In the genomic region with DNA sequence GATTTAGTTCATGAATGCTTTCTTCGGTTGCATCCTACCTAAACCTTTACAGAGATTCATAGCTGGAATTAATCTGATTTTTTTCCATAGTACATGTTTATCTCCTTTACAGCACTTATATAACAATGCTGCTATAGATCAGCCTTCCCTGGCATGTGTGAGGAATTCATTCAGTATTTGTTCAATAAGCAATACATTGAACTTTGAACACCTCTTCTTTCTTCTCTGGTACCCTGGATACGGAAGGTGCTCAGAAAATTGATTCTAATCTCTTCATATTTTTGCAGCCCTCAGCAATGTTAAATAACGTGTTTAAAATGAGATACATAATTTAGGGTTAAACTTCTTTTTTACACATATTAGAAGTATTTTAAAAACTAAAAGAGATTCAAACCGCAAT, we compare ENCODE assay signal across 1 cellular context.
TF ChIP-seq lines count a peak whose summit lies in the region.

No MANE protein-coding gene starts in this region.

TF ChIP-seq in HepG2, 621 proteins besides CTCF, POLR2A, EP300 and RAD21 (continued from another document):
- TF ChIP-seq, protein P1, sequence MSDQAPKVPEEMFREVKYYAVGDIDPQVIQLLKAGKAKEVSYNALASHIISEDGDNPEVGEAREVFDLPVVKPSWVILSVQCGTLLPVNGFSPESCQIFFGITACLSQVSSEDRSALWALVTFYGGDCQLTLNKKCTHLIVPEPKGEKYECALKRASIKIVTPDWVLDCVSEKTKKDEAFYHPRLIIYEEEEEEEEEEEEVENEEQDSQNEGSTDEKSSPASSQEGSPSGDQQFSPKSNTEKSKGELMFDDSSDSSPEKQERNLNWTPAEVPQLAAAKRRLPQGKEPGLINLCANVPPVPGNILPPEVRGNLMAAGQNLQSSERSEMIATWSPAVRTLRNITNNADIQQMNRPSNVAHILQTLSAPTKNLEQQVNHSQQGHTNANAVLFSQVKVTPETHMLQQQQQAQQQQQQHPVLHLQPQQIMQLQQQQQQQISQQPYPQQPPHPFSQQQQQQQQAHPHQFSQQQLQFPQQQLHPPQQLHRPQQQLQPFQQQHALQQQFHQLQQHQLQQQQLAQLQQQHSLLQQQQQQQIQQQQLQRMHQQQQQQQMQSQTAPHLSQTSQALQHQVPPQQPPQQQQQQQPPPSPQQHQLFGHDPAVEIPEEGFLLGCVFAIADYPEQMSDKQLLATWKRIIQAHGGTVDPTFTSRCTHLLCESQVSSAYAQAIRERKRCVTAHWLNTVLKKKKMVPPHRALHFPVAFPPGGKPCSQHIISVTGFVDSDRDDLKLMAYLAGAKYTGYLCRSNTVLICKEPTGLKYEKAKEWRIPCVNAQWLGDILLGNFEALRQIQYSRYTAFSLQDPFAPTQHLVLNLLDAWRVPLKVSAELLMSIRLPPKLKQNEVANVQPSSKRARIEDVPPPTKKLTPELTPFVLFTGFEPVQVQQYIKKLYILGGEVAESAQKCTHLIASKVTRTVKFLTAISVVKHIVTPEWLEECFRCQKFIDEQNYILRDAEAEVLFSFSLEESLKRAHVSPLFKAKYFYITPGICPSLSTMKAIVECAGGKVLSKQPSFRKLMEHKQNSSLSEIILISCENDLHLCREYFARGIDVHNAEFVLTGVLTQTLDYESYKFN (CRISPR knock-in tag; conservative IDR thresholded peaks at IDR 0.05), result peak; percentile 72
- TF ChIP-seq HMG20A (CRISPR knock-in tag; IDR thresholded peaks at IDR 0.05; ENCODE audit: borderline replicate concordance) (peak; percentile 46; the same call in 1 of the 2 replicates), GABPB1 (CRISPR knock-in tag; IDR thresholded peaks at IDR 0.05) (no peak), CCAR2 (optimal IDR thresholded peaks at IDR 0.05; ENCODE audit: low read depth, low read length) (no peak), HNF4A (CRISPR knock-in tag; IDR thresholded peaks at IDR 0.05) (peak; percentile 84), RFX5 (IDR thresholded peaks at IDR 0.05; ENCODE audit: low read depth, low read length) (no peak; the same call in 1 of the 2 replicates), CEBPB (IDR thresholded peaks at IDR 0.05; ENCODE audit: borderline replicate concordance, low read depth, low read length) (no peak), TEAD3 (CRISPR knock-in tag; optimal IDR thresholded peaks at IDR 0.05; ENCODE audit: borderline replicate concordance) (peak; percentile 64), NONO (IDR thresholded peaks at IDR 0.05) (no peak), NONO (CRISPR knock-in tag; conservative IDR thresholded peaks at IDR 0.05) (no peak), CREB1 (IDR thresholded peaks at IDR 0.05) (no peak), CREB1 (CRISPR knock-in tag; IDR thresholded peaks at IDR 0.05) (peak; percentile 21; the same call in 1 of the 2 replicates), ZNF337 (CRISPR knock-in tag; IDR thresholded peaks at IDR 0.05; ENCODE audit: borderline replicate concordance, low read depth) (no peak), KLF12 (CRISPR knock-in tag; IDR thresholded peaks at IDR 0.05; ENCODE audit: borderline replicate concordance) (no peak), PLRG1 (conservative IDR thresholded peaks at IDR 0.05) (no peak), MAFK (conservative IDR thresholded peaks at IDR 0.05 in 1 of 2, IDR thresholded peaks at IDR 0.05 in 1 of 2; ENCODE audit: low read length in 2 of 2) (peak; percentile 57 to 59; a peak in 3 of 4 replicates), GATAD2A (CRISPR knock-in tag; IDR thresholded peaks at IDR 0.05) (peak; percentile 82), SOX5 (CRISPR knock-in tag; IDR thresholded peaks at IDR 0.05; ENCODE audit: borderline replicate concordance) (peak; percentile 55; the same call in 1 of the 2 replicates), MTF1 (CRISPR knock-in tag; IDR thresholded peaks at IDR 0.05) (no peak), ONECUT2 (CRISPR knock-in tag; IDR thresholded peaks at IDR 0.05) (peak; percentile 61; the same call in 1 of the 2 replicates), ZNF431 (CRISPR knock-in tag; IDR thresholded peaks at IDR 0.05; ENCODE audit: borderline replicate concordance, low read depth) (no peak), ZNF205 (CRISPR knock-in tag; IDR thresholded peaks at IDR 0.05) (no peak), ZNF282 (IDR thresholded peaks at IDR 0.05; ENCODE audit: partially characterized antibody) (no peak), TBP (CRISPR knock-in tag; IDR thresholded peaks at IDR 0.05) (no peak), ZC3H13 (CRISPR knock-in tag; IDR thresholded peaks at IDR 0.05) (no peak), FOXA1 (IDR thresholded peaks at IDR 0.05) (no peak), FOXA1 (CRISPR knock-in tag; IDR thresholded peaks at IDR 0.05) (peak; percentile 67), PHF21A (CRISPR knock-in tag; IDR thresholded peaks at IDR 0.05) (no peak), CREM (IDR thresholded peaks at IDR 0.05) (peak; percentile 25; the same call in 1 of the 2 replicates), CREM (CRISPR knock-in tag; IDR thresholded peaks at IDR 0.05) (no peak), SOX13 (IDR thresholded peaks at IDR 0.05) (no peak), SOX13 (CRISPR knock-in tag; conservative IDR thresholded peaks at IDR 0.05 in 1 of 2, IDR thresholded peaks at IDR 0.05 in 1 of 2) (peak in 1 of 2 experiments; percentile 75; a peak in 1 of 4 replicates), MAFF (IDR thresholded peaks at IDR 0.05; ENCODE audit: low read depth, low read length) (peak; percentile 59), KDM6A (CRISPR knock-in tag; IDR thresholded peaks at IDR 0.05; ENCODE audit: low read depth) (0 out of 2 replicates have a peak, but pooled peaks have one; percentile 35), SOX6 (IDR thresholded peaks at IDR 0.05) (no peak), SOX6 (CRISPR knock-in tag; IDR thresholded peaks at IDR 0.05) (peak; percentile 56; the same call in 1 of the 2 replicates), ZC3H4 (CRISPR knock-in tag; IDR thresholded peaks at IDR 0.05; ENCODE audit: borderline replicate concordance) (no peak), TRIM24 (CRISPR knock-in tag; IDR thresholded peaks at IDR 0.05) (no peak), BCL6 (CRISPR knock-in tag; IDR thresholded peaks at IDR 0.05) (peak; percentile 41; the same call in 1 of the 2 replicates), RARA (CRISPR knock-in tag; IDR thresholded peaks at IDR 0.05) (0 out of 2 replicates have a peak, but pooled peaks have one; percentile 19), ELF3 (CRISPR knock-in tag; IDR thresholded peaks at IDR 0.05) (peak; percentile 27; the same call in 1 of the 2 replicates), ISL2 (CRISPR knock-in tag; IDR thresholded peaks at IDR 0.05) (peak; percentile 58; the same call in 1 of the 2 replicates), FOXA3 (CRISPR knock-in tag; IDR thresholded peaks at IDR 0.05) (peak; percentile 57), ZNF260 (CRISPR knock-in tag; IDR thresholded peaks at IDR 0.05; ENCODE audit: borderline replicate concordance, low read depth) (no peak), NCOA2 (CRISPR knock-in tag; IDR thresholded peaks at IDR 0.05) (peak; percentile 66), ZNF772 (CRISPR knock-in tag; IDR thresholded peaks at IDR 0.05) (no peak)
- TF ChIP-seq, protein P2, sequence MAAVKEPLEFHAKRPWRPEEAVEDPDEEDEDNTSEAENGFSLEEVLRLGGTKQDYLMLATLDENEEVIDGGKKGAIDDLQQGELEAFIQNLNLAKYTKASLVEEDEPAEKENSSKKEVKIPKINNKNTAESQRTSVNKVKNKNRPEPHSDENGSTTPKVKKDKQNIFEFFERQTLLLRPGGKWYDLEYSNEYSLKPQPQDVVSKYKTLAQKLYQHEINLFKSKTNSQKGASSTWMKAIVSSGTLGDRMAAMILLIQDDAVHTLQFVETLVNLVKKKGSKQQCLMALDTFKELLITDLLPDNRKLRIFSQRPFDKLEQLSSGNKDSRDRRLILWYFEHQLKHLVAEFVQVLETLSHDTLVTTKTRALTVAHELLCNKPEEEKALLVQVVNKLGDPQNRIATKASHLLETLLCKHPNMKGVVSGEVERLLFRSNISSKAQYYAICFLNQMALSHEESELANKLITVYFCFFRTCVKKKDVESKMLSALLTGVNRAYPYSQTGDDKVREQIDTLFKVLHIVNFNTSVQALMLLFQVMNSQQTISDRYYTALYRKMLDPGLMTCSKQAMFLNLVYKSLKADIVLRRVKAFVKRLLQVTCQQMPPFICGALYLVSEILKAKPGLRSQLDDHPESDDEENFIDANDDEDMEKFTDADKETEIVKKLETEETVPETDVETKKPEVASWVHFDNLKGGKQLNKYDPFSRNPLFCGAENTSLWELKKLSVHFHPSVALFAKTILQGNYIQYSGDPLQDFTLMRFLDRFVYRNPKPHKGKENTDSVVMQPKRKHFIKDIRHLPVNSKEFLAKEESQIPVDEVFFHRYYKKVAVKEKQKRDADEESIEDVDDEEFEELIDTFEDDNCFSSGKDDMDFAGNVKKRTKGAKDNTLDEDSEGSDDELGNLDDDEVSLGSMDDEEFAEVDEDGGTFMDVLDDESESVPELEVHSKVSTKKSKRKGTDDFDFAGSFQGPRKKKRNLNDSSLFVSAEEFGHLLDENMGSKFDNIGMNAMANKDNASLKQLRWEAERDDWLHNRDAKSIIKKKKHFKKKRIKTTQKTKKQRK (IDR thresholded peaks at IDR 0.05; ENCODE audit: low read length), result no peak
- TF ChIP-seq, protein P3, sequence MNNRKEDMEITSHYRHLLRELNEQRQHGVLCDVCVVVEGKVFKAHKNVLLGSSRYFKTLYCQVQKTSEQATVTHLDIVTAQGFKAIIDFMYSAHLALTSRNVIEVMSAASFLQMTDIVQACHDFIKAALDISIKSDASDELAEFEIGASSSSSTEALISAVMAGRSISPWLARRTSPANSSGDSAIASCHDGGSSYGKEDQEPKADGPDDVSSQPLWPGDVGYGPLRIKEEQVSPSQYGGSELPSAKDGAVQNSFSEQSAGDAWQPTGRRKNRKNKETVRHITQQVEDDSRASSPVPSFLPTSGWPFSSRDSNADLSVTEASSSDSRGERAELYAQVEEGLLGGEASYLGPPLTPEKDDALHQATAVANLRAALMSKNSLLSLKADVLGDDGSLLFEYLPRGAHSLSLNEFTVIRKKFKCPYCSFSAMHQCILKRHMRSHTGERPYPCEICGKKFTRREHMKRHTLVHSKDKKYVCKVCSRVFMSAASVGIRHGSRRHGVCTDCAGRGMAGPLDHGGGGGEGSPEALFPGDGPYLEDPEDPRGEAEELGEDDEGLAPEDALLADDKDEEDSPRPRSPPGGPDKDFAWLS (CRISPR knock-in tag; IDR thresholded peaks at IDR 0.05; ENCODE audit: borderline replicate concordance), result no peak
- TF ChIP-seq, protein P4, sequence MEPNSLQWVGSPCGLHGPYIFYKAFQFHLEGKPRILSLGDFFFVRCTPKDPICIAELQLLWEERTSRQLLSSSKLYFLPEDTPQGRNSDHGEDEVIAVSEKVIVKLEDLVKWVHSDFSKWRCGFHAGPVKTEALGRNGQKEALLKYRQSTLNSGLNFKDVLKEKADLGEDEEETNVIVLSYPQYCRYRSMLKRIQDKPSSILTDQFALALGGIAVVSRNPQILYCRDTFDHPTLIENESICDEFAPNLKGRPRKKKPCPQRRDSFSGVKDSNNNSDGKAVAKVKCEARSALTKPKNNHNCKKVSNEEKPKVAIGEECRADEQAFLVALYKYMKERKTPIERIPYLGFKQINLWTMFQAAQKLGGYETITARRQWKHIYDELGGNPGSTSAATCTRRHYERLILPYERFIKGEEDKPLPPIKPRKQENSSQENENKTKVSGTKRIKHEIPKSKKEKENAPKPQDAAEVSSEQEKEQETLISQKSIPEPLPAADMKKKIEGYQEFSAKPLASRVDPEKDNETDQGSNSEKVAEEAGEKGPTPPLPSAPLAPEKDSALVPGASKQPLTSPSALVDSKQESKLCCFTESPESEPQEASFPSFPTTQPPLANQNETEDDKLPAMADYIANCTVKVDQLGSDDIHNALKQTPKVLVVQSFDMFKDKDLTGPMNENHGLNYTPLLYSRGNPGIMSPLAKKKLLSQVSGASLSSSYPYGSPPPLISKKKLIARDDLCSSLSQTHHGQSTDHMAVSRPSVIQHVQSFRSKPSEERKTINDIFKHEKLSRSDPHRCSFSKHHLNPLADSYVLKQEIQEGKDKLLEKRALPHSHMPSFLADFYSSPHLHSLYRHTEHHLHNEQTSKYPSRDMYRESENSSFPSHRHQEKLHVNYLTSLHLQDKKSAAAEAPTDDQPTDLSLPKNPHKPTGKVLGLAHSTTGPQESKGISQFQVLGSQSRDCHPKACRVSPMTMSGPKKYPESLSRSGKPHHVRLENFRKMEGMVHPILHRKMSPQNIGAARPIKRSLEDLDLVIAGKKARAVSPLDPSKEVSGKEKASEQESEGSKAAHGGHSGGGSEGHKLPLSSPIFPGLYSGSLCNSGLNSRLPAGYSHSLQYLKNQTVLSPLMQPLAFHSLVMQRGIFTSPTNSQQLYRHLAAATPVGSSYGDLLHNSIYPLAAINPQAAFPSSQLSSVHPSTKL (CRISPR knock-in tag; IDR thresholded peaks at IDR 0.05), result peak; percentile 74; the same call in 1 of the 2 replicates
- TF ChIP-seq, protein P5, sequence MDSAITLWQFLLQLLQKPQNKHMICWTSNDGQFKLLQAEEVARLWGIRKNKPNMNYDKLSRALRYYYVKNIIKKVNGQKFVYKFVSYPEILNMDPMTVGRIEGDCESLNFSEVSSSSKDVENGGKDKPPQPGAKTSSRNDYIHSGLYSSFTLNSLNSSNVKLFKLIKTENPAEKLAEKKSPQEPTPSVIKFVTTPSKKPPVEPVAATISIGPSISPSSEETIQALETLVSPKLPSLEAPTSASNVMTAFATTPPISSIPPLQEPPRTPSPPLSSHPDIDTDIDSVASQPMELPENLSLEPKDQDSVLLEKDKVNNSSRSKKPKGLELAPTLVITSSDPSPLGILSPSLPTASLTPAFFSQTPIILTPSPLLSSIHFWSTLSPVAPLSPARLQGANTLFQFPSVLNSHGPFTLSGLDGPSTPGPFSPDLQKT (CRISPR knock-in tag; IDR thresholded peaks at IDR 0.05; ENCODE audit: borderline replicate concordance), result no peak
- TF ChIP-seq, protein P6, sequence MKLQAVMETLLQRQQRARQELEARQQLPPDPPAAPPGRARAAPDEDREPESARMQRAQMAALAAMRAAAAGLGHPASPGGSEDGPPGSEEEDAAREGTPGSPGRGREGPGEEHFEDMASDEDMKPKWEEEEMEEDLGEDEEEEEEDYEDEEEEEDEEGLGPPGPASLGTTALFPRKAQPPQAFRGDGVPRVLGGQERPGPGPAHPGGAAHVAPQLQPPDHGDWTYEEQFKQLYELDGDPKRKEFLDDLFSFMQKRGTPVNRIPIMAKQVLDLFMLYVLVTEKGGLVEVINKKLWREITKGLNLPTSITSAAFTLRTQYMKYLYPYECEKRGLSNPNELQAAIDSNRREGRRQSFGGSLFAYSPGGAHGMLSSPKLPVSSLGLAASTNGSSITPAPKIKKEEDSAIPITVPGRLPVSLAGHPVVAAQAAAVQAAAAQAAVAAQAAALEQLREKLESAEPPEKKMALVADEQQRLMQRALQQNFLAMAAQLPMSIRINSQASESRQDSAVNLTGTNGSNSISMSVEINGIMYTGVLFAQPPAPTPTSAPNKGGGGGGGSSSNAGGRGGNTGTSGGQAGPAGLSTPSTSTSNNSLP (IDR thresholded peaks at IDR 0.05; ENCODE audit: low read depth, low read length), result peak; percentile 76; the same call in 1 of the 2 replicates
- TF ChIP-seq, protein P7, sequence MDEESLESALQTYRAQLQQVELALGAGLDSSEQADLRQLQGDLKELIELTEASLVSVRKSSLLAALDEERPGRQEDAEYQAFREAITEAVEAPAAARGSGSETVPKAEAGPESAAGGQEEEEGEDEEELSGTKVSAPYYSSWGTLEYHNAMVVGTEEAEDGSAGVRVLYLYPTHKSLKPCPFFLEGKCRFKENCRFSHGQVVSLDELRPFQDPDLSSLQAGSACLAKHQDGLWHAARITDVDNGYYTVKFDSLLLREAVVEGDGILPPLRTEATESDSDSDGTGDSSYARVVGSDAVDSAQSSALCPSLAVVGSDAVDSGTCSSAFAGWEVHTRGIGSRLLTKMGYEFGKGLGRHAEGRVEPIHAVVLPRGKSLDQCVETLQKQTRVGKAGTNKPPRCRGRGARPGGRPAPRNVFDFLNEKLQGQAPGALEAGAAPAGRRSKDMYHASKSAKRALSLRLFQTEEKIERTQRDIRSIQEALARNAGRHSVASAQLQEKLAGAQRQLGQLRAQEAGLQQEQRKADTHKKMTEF (CRISPR knock-in tag; IDR thresholded peaks at IDR 0.05), result no peak
